Comparison of ENCODE assay signal across 15 cellular contexts in the genomic region with DNA sequence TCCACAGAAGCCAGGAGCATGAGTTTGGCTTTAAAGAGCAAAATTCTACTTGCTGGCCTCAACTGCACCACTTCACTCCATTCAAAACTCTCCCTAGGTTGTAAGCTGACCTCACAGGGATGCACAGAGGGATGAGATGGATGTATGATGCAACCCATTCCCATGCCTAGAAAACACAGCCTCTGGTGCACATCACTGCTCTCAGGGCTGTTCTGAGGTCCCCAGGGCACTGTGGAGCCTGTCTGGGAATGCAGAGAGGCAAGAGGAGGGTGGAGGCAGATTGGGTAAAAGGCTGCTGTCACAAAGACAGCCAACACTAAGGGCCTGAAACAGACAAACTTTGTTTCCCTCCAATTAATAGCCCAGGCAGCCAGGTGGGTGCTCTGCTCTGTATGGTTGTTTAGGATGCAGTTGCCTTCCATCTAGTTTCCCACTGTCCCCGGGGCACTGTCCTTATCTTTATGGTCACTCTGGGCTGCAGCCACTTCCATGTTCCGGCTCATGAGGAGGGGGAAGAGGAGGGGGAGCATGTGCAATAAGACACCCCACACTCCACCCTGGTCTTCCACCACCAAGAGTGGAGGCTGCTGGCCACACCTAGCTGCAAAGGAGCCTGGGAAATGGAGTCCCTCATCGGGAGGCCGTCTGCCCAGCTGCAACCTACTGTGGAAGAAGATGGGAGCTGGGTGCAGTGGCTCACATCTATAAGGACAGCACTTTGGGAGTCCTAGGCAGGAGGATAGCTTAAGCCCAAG. TPM values are rescaled to one million over a fixed set of nuclear protein-coding genes. Genes with fewer than 3 reads are reported as not detected.
DNase-seq lines count a peak whose midpoint lies in the region.
"Had no signal": no experiment of that assay in that cellular context is flagged by ENCODE, and none has a peak within 500 bp of the region (broad histone marks: within the 10 kb centered on the region; RNA-seq: fewer than 3 reads in every experiment).

No MANE protein-coding gene starts in this region.

- H3K9me3 ChIP-seq in GM23248 (ENCODE audit: low read depth) = no peaks in the 10 kb centered on the region
- H3K9me3 ChIP-seq: HAP-1 had no signal

- in situ Hi-C loops in GM23248 (cut with MboI) = no loop called here

- H3K27me3 ChIP-seq in GM23248 (replicated peaks; ENCODE audit: insufficient read depth) = no peaks in the 10 kb centered on the region
- H3K27me3 ChIP-seq: BLaER1 treated with 17β-estradiol and CSF1 and Interleukin-3, amounts not matched to agents 10 nM and 100 nM had no signal

- H3K4me1 ChIP-seq in GM23248 (ENCODE audit: insufficient read depth) = no peaks in the 10 kb centered on the region
- H3K4me1 ChIP-seq: BLaER1 treated with 17β-estradiol and CSF1 and Interleukin-3, amounts not matched to agents 10 nM and 100 nM; HAP-1 had no signal

- no peaks in the 10 kb centered on the region for H3F3A ChIP-seq in GM23248 (ENCODE audit: insufficient read depth)

- no peak overlapping the region for H3K9ac ChIP-seq in GM23248
- H3K9ac ChIP-seq: BLaER1 treated with 17β-estradiol and CSF1 and Interleukin-3, amounts not matched to agents 10 nM and 100 nM had no signal

- H3K79me2 ChIP-seq in GM23248 (ENCODE audit: insufficient read depth) = no peaks in the 10 kb centered on the region

- H3K9me2 ChIP-seq in GM23248 (ENCODE audit: insufficient read depth) = no peaks in the 10 kb centered on the region

- H3K27ac ChIP-seq in GM23248 = no peak overlapping the region
- H3K27ac ChIP-seq: BLaER1 treated with 17β-estradiol and CSF1 and Interleukin-3, amounts not matched to agents 10 nM and 100 nM; HL-60 had no signal

- H3K4me3 ChIP-seq in GM23248 (no peak overlapping the region), skeletal muscle cell (ENCODE audit: low read depth, low read length) (no peak overlapping the region)
- H3K4me3 ChIP-seq: BLaER1 treated with 17β-estradiol and CSF1 and Interleukin-3, amounts not matched to agents 10 nM and 100 nM; HAP-1 had no signal

- WGBS in GM23248 (ENCODE audit: low coverage in 1 of 2, low lambda C conversion rate in 2 of 2, missing lambda C conversion rate in 2 of 2), 2 experiments = 50 to 54% methylated on average over 4 of the region's 4 CpGs

- H3K4me2 ChIP-seq in GM23248 (ENCODE audit: unreplicated experiment) = no peak overlapping the region
- H3K4me2 ChIP-seq: BLaER1 treated with 17β-estradiol and CSF1 and Interleukin-3, amounts not matched to agents 10 nM and 100 nM had no signal

- H4K20me1 ChIP-seq in GM23248 (ENCODE audit: insufficient read depth) = no peaks in the 10 kb centered on the region
- H4K20me1 ChIP-seq: BLaER1 treated with 17β-estradiol and CSF1 and Interleukin-3, amounts not matched to agents 10 nM and 100 nM had no signal

- H2AFZ ChIP-seq in GM23248 = no peak overlapping the region

- H3K36me3 ChIP-seq in GM23248 (ENCODE audit: low read depth) = no peaks in the 10 kb centered on the region
- H3K36me3 ChIP-seq: BLaER1 treated with 17β-estradiol and CSF1 and Interleukin-3, amounts not matched to agents 10 nM and 100 nM; HAP-1 had no signal

- DNase-seq in GM23248 (peak; percentile 13), OCI-M1 (lab: John Stamatoyannopoulos, UW) (peak; percentile 56), fibroblast of gingiva (ENCODE audit: low read depth) (peak; percentile 13), skeletal muscle cell (ENCODE audit: low read depth) (peak; percentile 23), dermis blood vessel endothelial cell (no peak), Kasumi-1 (lab: John Stamatoyannopoulos, UW) (no peak), SIG-M5 (lab: John Stamatoyannopoulos, UW) (no peak)
- DNase-seq: NCI-H1417; NCI-H510A treated with DMSO at 0.1 percent for 48 hours; NK-92 treated with Interleukin-12 subunit alpha and Interleukin-12 subunit beta, amount 100 ng/mL, for 24 hours had no signal

RNA-seq across cellular contexts. Expression of a gene that starts 7.0 kb away (rescaled TPM):
- not detected in 2 replicates for total RNA-seq in GM23248 (2014; rRNA removed; shearing (Covaris generic))
- polyA plus RNA-seq in GM23248 (2016; fragmentation: Nextera tagmentation; extraction: Ambion mirVana) = not detected in 2 replicates
- total RNA-seq in dermis blood vessel endothelial cell = not detected in 2 replicates
- total RNA-seq: LHCN-M2 had no signal
- polyA plus RNA-seq: AG04450 had no signal

Comparison
In these comparisons a context has a peak if more than half of its experiments do, and no peak if none do; other contexts are left out.
1. DNase-seq: peak in GM23248 (single experiment), OCI-M1 (single experiment), fibroblast of gingiva (single experiment) and skeletal muscle cell (single experiment); none in dermis blood vessel endothelial cell (single experiment), Kasumi-1 (0 of 2) and SIG-M5 (single experiment).